ENCODE assay signal across 1 cellular context in the genomic region with DNA sequence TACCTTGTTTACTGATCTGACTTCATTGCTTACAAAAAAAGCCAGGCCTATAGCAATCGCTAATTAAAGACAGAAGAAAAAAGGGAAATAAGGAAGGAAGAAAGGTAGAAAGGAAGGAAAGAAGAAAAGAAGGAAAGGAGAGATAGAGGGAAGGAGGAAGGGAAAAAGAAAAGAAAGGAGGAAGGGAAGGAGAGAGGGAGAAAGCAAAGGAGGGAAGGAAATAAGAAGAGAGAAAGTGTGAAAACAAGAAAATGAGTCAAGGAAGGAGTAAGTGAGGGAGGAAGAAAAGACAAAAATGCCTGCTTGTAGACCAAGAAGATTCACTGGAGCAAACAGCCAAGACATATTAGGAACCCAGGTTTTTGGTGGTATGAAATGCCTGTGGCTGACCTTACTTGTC.
TF ChIP-seq lines count a peak whose summit lies in the region.

No MANE protein-coding gene starts in this region.

TF ChIP-seq in HEK293, 187 proteins besides CTCF, POLR2A, EP300 and RAD21 (continued from another document):
- TF ChIP-seq, protein P1, sequence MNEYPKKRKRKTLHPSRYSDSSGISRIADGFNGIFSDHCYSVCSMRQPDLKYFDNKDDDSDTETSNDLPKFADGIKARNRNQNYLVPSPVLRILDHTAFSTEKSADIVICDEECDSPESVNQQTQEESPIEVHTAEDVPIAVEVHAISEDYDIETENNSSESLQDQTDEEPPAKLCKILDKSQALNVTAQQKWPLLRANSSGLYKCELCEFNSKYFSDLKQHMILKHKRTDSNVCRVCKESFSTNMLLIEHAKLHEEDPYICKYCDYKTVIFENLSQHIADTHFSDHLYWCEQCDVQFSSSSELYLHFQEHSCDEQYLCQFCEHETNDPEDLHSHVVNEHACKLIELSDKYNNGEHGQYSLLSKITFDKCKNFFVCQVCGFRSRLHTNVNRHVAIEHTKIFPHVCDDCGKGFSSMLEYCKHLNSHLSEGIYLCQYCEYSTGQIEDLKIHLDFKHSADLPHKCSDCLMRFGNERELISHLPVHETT (tag by site-specific recombination; IDR thresholded peaks at IDR 0.05): no peak
TF ChIP-seq in HEK293: peak in this region for 1.
